ENCODE assay signal across 1 cellular context in genomic region chr10:58512470-58513188, GRCh38.
TF ChIP-seq lines count a peak whose summit lies in the region.

Gene BICC1, plus strand, starts transcription at chr10:58512872. Its CDS starts 272 bp downstream, at chr10:58513144.

TF ChIP-seq in HEK293, 187 proteins besides CTCF, POLR2A, EP300 and RAD21 (continued from another document):
- TF ChIP-seq KLF8 (tag by site-specific recombination; IDR thresholded peaks at IDR 0.05) (peak; percentile 26; the same call in 1 of the 2 replicates), ZNF501 (tag by site-specific recombination; IDR thresholded peaks at IDR 0.05) (peak; percentile 71; the same call in 1 of the 2 replicates), KLF1 (tag by site-specific recombination; IDR thresholded peaks at IDR 0.05) (peak; percentile 52; the same call in 1 of the 2 replicates), ZFHX2 (tag by site-specific recombination; conservative IDR thresholded peaks at IDR 0.05) (peak; percentile 52; the same call in 1 of the 2 replicates), ZNF629 (tag by site-specific recombination; IDR thresholded peaks at IDR 0.05) (0 out of 2 replicates have a peak, but pooled peaks have one; percentile 18), ZNF214 (tag by site-specific recombination; IDR thresholded peaks at IDR 0.05; ENCODE audit: borderline replicate concordance) (no peak), ZNF239 (tag by site-specific recombination; IDR thresholded peaks at IDR 0.05) (0 out of 2 replicates have a peak, but pooled peaks have one; percentile 26), SP7 (tag by site-specific recombination; IDR thresholded peaks at IDR 0.05) (peak; percentile 79), ZXDB (tag by site-specific recombination; IDR thresholded peaks at IDR 0.05) (peak; percentile 82), ZSCAN23 (tag by site-specific recombination; IDR thresholded peaks at IDR 0.05) (0 out of 2 replicates have a peak, but pooled peaks have one; percentile 60), GLIS1 (tag by site-specific recombination; IDR thresholded peaks at IDR 0.05) (0 out of 2 replicates have a peak, but pooled peaks have one; percentile 19), ZNF280D (tag by site-specific recombination; IDR thresholded peaks at IDR 0.05) (no peak; the same call in 1 of the 2 replicates), ZNF133 (tag by site-specific recombination; IDR thresholded peaks at IDR 0.05) (0 out of 2 replicates have a peak, but pooled peaks have one; percentile 41), ZNF391 (tag by site-specific recombination; IDR thresholded peaks at IDR 0.05; ENCODE audit: borderline replicate concordance, low read depth) (peak; percentile 62; the same call in 1 of the 2 replicates), ZFP3 (tag by site-specific recombination; IDR thresholded peaks at IDR 0.05; ENCODE audit: low read depth) (no peak), ZNF324 (tag by site-specific recombination; IDR thresholded peaks at IDR 0.05) (no peak), FEZF1 (tag by site-specific recombination; IDR thresholded peaks at IDR 0.05) (peak; percentile 22; the same call in 1 of the 2 replicates), ZNF335 (tag by site-specific recombination; conservative IDR thresholded peaks at IDR 0.05) (peak; percentile 92), ZBTB17 (tag by site-specific recombination; IDR thresholded peaks at IDR 0.05) (peak; percentile 49), ZNF341 (tag by site-specific recombination; IDR thresholded peaks at IDR 0.05; ENCODE audit: low read depth) (peak; percentile 70), ZNF600 (tag by site-specific recombination; IDR thresholded peaks at IDR 0.05) (peak; percentile 95), PRDM10 (tag by site-specific recombination; IDR thresholded peaks at IDR 0.05) (peak; percentile 53), OVOL3 (tag by site-specific recombination; IDR thresholded peaks at IDR 0.05) (0 out of 2 replicates have a peak, but pooled peaks have one; percentile 32), ZNF24 (tag by site-specific recombination; IDR thresholded peaks at IDR 0.05) (0 out of 2 replicates have a peak, but pooled peaks have one; percentile 57), ZNF701 (tag by site-specific recombination; IDR thresholded peaks at IDR 0.05) (no peak), ZNF624 (tag by site-specific recombination; IDR thresholded peaks at IDR 0.05) (no peak), PRDM1 (tag by site-specific recombination; IDR thresholded peaks at IDR 0.05) (peak; percentile 97), ZNF449 (tag by site-specific recombination; IDR thresholded peaks at IDR 0.05) (no peak), ZEB2 (tag by site-specific recombination; IDR thresholded peaks at IDR 0.05) (0 out of 2 replicates have a peak, but pooled peaks have one; percentile 37), ZNF211 (tag by site-specific recombination; IDR thresholded peaks at IDR 0.05; ENCODE audit: low read depth) (no peak), ZNF174 (tag by site-specific recombination; IDR thresholded peaks at IDR 0.05) (no peak), ZBTB7A (tag by site-specific recombination; IDR thresholded peaks at IDR 0.05; ENCODE audit: low read depth) (0 out of 2 replicates have a peak, but pooled peaks have one; percentile 61), ZNF398 (tag by site-specific recombination; IDR thresholded peaks at IDR 0.05) (peak; percentile 50; the same call in 1 of the 2 replicates), BCL11A (tag by site-specific recombination; IDR thresholded peaks at IDR 0.05; ENCODE audit: low read depth) (no peak), ZNF426 (tag by site-specific recombination; IDR thresholded peaks at IDR 0.05) (no peak), ZSCAN18 (tag by site-specific recombination; IDR thresholded peaks at IDR 0.05) (no peak), ZNF302 (tag by site-specific recombination; IDR thresholded peaks at IDR 0.05; ENCODE audit: low read depth) (no peak), ZBTB26 (tag by site-specific recombination; optimal IDR thresholded peaks at IDR 0.05) (peak; percentile 64), ZSCAN4 (tag by site-specific recombination; IDR thresholded peaks at IDR 0.05) (peak; percentile 77), ZNF518A (tag by site-specific recombination; conservative IDR thresholded peaks at IDR 0.05; ENCODE audit: low read depth) (no peak), ZIC2 (tag by site-specific recombination; IDR thresholded peaks at IDR 0.05) (peak; percentile 74)
TF ChIP-seq in HEK293: peak in this region for 41.
